ENCODE assay signal across 1 cellular context in the genomic region with DNA sequence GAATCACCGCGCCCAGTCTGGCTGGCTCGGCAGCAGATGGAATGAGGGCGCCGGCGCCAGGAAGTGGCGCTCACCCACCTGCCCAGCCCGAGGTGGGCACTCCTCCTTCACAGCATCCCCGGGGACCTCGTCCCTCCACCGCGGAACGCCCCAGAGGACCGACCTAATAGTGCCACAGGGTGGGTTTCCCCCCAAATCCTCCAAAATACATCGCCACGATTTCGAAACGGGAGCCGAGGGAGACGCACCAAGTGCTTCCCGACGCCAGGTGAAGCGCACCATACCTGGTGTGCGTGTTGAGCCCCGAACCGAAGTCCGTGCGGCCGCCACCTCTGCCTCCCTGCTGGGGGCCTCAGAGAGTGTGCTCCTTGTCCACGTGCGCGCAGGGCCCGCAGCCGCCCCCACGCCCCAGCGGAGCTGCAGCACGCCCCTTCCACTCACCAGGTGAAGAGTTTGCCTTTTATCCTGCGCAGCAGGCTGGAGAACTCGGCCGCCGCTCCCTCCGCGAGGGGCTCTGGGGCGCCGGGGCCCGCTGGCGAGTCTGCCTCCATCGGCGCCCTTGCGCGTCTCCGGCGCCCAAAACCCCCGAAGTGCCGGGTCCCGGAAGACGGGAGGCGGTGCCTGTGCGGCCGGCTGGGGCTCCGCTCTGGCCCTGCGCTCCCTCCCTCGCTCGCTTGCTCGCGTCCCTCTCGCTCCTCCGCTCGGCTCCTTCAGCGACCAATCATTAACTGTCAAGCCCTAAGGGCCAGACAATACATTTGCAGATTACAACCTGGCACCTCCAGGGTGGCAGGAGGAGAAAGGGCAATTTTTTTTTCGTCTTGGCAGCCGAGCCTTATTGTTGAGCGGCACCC.
A peak's percentile ranks its signal among the peaks of the same experiment; 100 is the strongest.
TF ChIP-seq lines count a peak whose summit lies in the region.

TSS of gene SLC35F2 (minus strand) at position 571 of the 854 bp plus-strand sequence. CDS start at position 551, 20 bp downstream.

TF ChIP-seq in A549, 52 proteins besides CTCF, POLR2A, EP300 and RAD21 (continued from another document):
- no peak for TF ChIP-seq CBX8 (IDR thresholded peaks at IDR 0.05)
- TF ChIP-seq NR3C1 (IDR thresholded peaks at IDR 0.05) = no peak
- TF ChIP-seq BCL3 (IDR thresholded peaks at IDR 0.05) = peak; percentile 56; the same call in 1 of the 3 replicates
- no peak for TF ChIP-seq HOXB13 (CRISPR knock-in tag; IDR thresholded peaks at IDR 0.05; ENCODE audit: low read depth)
- TF ChIP-seq, protein P1, sequence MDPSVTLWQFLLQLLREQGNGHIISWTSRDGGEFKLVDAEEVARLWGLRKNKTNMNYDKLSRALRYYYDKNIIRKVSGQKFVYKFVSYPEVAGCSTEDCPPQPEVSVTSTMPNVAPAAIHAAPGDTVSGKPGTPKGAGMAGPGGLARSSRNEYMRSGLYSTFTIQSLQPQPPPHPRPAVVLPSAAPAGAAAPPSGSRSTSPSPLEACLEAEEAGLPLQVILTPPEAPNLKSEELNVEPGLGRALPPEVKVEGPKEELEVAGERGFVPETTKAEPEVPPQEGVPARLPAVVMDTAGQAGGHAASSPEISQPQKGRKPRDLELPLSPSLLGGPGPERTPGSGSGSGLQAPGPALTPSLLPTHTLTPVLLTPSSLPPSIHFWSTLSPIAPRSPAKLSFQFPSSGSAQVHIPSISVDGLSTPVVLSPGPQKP (IDR thresholded peaks at IDR 0.05; ENCODE audit: low read depth, low read length) = no peak
- TF ChIP-seq RARB (CRISPR knock-in tag; IDR thresholded peaks at IDR 0.05) = no peak
- no peak for TF ChIP-seq HOXB5 (CRISPR knock-in tag; IDR thresholded peaks at IDR 0.05)
- 0 out of 2 replicates have a peak, but pooled peaks have one; percentile 36 for TF ChIP-seq RNF2 (IDR thresholded peaks at IDR 0.05; ENCODE audit: borderline replicate concordance, low read depth)
- TF ChIP-seq MYC (IDR thresholded peaks at IDR 0.05; ENCODE audit: borderline replicate concordance, low read length) = peak; percentile 67; the same call in 1 of the 2 replicates
- TF ChIP-seq CEBPB (IDR thresholded peaks at IDR 0.05) = no peak
- peak; percentile 52 to 53; a peak in 2 of 5 replicates for TF ChIP-seq JUN (IDR thresholded peaks at IDR 0.05)
- TF ChIP-seq ESRRA (IDR thresholded peaks at IDR 0.05; ENCODE audit: borderline replicate concordance, low read length) = no peak
- TF ChIP-seq EHMT2 (IDR thresholded peaks at IDR 0.05; ENCODE audit: low read depth) = no peak
- no peak for TF ChIP-seq FOXS1 (CRISPR knock-in tag; IDR thresholded peaks at IDR 0.05)
- no peak for TF ChIP-seq POLR2AphosphoS2 (conservative IDR thresholded peaks at IDR 0.05; ENCODE audit: low read length)
- no peak for TF ChIP-seq RFX5 (IDR thresholded peaks at IDR 0.05)
- no peak for TF ChIP-seq MAZ (IDR thresholded peaks at IDR 0.05; ENCODE audit: borderline replicate concordance, low read depth, low read length)
- TF ChIP-seq EHF (CRISPR knock-in tag; IDR thresholded peaks at IDR 0.05) = no peak
- TF ChIP-seq SREBF2 (IDR thresholded peaks at IDR 0.05) = no peak
- TF ChIP-seq SMC3 (IDR thresholded peaks at IDR 0.05) = no peak
- no peak for TF ChIP-seq ZFP36 (IDR thresholded peaks at IDR 0.05; ENCODE audit: borderline replicate concordance, partially characterized antibody)
- no peak for TF ChIP-seq NFE2L2 (conservative IDR thresholded peaks at IDR 0.05; ENCODE audit: low read length)
- no peak for TF ChIP-seq ZC3H11A (IDR thresholded peaks at IDR 0.05)
